ENCODE assay signal across 15 cellular contexts in genomic region chrX:103311401-103311785, GRCh38. TPM values are rescaled to one million over a fixed set of nuclear protein-coding genes. Genes with fewer than 3 reads are reported as not detected.
DNase-seq lines count a peak whose midpoint lies in the region; ATAC-seq and TF ChIP-seq lines count a peak whose summit lies in the region.
"Had no signal": no experiment of that assay in that cellular context is flagged by ENCODE, and none has a peak within 500 bp of the region (broad histone marks: within the 10 kb centered on the region; RNA-seq: fewer than 3 reads in every experiment).

No MANE protein-coding gene starts in this region.

- H3K36me3 ChIP-seq in HUES6 (ENCODE audit: control insufficient read depth, insufficient read depth, low read length) (no peaks in the 10 kb centered on the region; the same call in 1 of the 2 replicates), SJCRH30 (no peaks in the 10 kb centered on the region), iPS-15b (ENCODE audit: control insufficient read depth, insufficient read depth, low read length) (no peaks in the 10 kb centered on the region)
- H3K36me3 ChIP-seq: thoracic aorta had no signal

- peaks cover 2% of the 10 kb centered on the region for H3K4me1 Mint-ChIP-seq in progenitor cell of endocrine pancreas (ENCODE audit: low read depth)

- H3K27me3 Mint-ChIP-seq in progenitor cell of endocrine pancreas, result no peaks in the 10 kb centered on the region
- H3K27me3 Mint-ChIP-seq: activated naive CD8-positive, alpha-beta T cell treated with anti-CD3 and anti-CD28 coated beads, Interleukin-2, amount 10 ng/mL, durations not matched to agents 7 days and 5 days had no signal

- H3K27ac Mint-ChIP-seq in progenitor cell of endocrine pancreas, result no peak overlapping the region
- H3K27ac Mint-ChIP-seq: T-helper 1 cell treated with Interleukin-12 subunit alpha and Interleukin-12 subunit beta and Interleukin-4 antibody, amounts not matched to agents 30 μg/mL and 1 μg/mL, for 36 hours had no signal

- peaks cover 4% of the 10 kb centered on the region for H3K9me3 Mint-ChIP-seq in progenitor cell of endocrine pancreas (ENCODE audit: low read depth)
- H3K9me3 Mint-ChIP-seq: activated naive CD8-positive, alpha-beta T cell treated with anti-CD3 and anti-CD28 coated beads, Interleukin-2, amount 10 ng/mL, durations not matched to agents 7 days and 5 days; T-helper 1 cell treated with Interleukin-12 subunit alpha and Interleukin-12 subunit beta and Interleukin-4 antibody, amounts not matched to agents 30 μg/mL and 1 μg/mL, for 36 hours had no signal

- TF ChIP-seq CTCF in progenitor cell of endocrine pancreas (IDR thresholded peaks at IDR 0.05; ENCODE audit: unreplicated experiment), result no peak

- peaks cover 15% of the 10 kb centered on the region for H3K27me3 ChIP-seq in HUES6 (ENCODE audit: control insufficient read depth, insufficient read depth, low read length)
- H3K27me3 ChIP-seq in SJCRH30, result no peaks in the 10 kb centered on the region
- H3K27me3 ChIP-seq in iPS-15b (ENCODE audit: control insufficient read depth, insufficient read depth, low read length), result no peaks in the 10 kb centered on the region

- peaks cover 2% of the 10 kb centered on the region for H3K36me3 Mint-ChIP-seq in progenitor cell of endocrine pancreas (ENCODE audit: insufficient read depth)

- DNase-seq in SJCRH30, result peak; percentile 43 to 61
- DNase-seq in progenitor cell of endocrine pancreas (ENCODE audit: low spot score, unreplicated experiment), result no peak
- no peak for DNase-seq in NCI-H2196 (lab: John Stamatoyannopoulos, UW; ENCODE audit: unreplicated experiment)
- DNase-seq: IMR-90; NK-92 treated with Interleukin-12 subunit alpha and Interleukin-12 subunit beta, amount 100 ng/mL, for 24 hours had no signal

- H3K4me1 ChIP-seq in HUES6 (ENCODE audit: control insufficient read depth, insufficient read depth, low read length), result peaks cover 2% of the 10 kb centered on the region; the same call in 1 of the 2 replicates
- H3K4me1 ChIP-seq in SJCRH30, result peaks cover 9% of the 10 kb centered on the region; the same call in 1 of the 2 replicates
- peaks cover 5% of the 10 kb centered on the region for H3K4me1 ChIP-seq in iPS-15b (ENCODE audit: control insufficient read depth, insufficient read depth, low read length)

- no peak overlapping the region for H3K9ac ChIP-seq in HUES6 (ENCODE audit: low read length)
- H3K9ac ChIP-seq in iPS-15b (ENCODE audit: low read depth, low read length), result no peak overlapping the region
- H3K9ac ChIP-seq: GM23248 had no signal

- H3K4me3 ChIP-seq in HUES6 (ENCODE audit: low read depth, low read length) (peak overlapping the region; percentile 73), SJCRH30 (peak overlapping the region; percentile 33), iPS-15b (ENCODE audit: low read depth, low read length) (peak overlapping the region; percentile 80)

- H3K27ac ChIP-seq in HUES6 (ENCODE audit: low read depth, low read length) (no peak overlapping the region), SJCRH30 (peak overlapping the region; percentile 52)
- H3K27ac ChIP-seq: GM23248, thoracic aorta had no signal

- no peaks in the 10 kb centered on the region for H3K9me3 ChIP-seq in HUES6 (ENCODE audit: control insufficient read depth, insufficient read depth, low read depth, low read length)
- H3K9me3 ChIP-seq in SJCRH30 (replicated peaks), result no peaks in the 10 kb centered on the region
- H3K9me3 ChIP-seq in iPS-15b (ENCODE audit: control insufficient read depth, insufficient read depth, low read length), result no peaks in the 10 kb centered on the region
- H3K9me3 ChIP-seq: thoracic aorta had no signal

- ATAC-seq in GM18870 (IDR thresholded peaks at IDR 0.05; ENCODE audit: unreplicated experiment), result no peak
- ATAC-seq in GM18868 (IDR thresholded peaks at IDR 0.05; ENCODE audit: unreplicated experiment), result no peak
- ATAC-seq in HG03342 (IDR thresholded peaks at IDR 0.05; ENCODE audit: unreplicated experiment), result no peak

- H3K4me3 Mint-ChIP-seq in progenitor cell of endocrine pancreas (ENCODE audit: low read depth), result peak overlapping the region; percentile 80

RNA-seq across cellular contexts. Expression of gene BEX2, which starts 0.6 kb away (rescaled TPM):
- total RNA-seq in SJCRH30 (2014; rRNA removed; shearing (Covaris generic)), result not detected in 2 replicates
- 36.0 and 42.0 TPM in 2 replicates for total RNA-seq in progenitor cell of endocrine pancreas
- total RNA-seq: GM23248, IMR-90 had no signal

RNA-seq across cellular contexts. Expression of gene TCEAL7, which starts 18.6 kb away (rescaled TPM):
- 39.1 and 42.9 TPM in 2 replicates for total RNA-seq in SJCRH30 (2014; rRNA removed; shearing (Covaris generic))
- total RNA-seq in progenitor cell of endocrine pancreas, result 4.9 and 5.1 TPM in 2 replicates
- total RNA-seq: activated naive CD8-positive, alpha-beta T cell treated with anti-CD3 and anti-CD28 coated beads, Interleukin-2, amount 10 ng/mL, durations not matched to agents 7 days and 5 days had no signal

RNA-seq across cellular contexts. Expression of gene TCEAL5, which starts 34.8 kb away (rescaled TPM):
- not detected in 2 replicates for total RNA-seq in SJCRH30 (2014; rRNA removed; shearing (Covaris generic))
- total RNA-seq in progenitor cell of endocrine pancreas, result not detected in 2 replicates
- total RNA-seq: activated naive CD8-positive, alpha-beta T cell treated with anti-CD3 and anti-CD28 coated beads, Interleukin-2, amount 10 ng/mL, durations not matched to agents 7 days and 5 days; dermis blood vessel endothelial cell; GM23248; IMR-90 had no signal

RNA-seq across cellular contexts. Expression of gene TCEAL9, which starts 44.9 kb away (rescaled TPM):
- 154 and 183 TPM in 2 replicates for total RNA-seq in SJCRH30 (2014; rRNA removed; shearing (Covaris generic))
- total RNA-seq in progenitor cell of endocrine pancreas, result 111 and 118 TPM in 2 replicates

RNA-seq across cellular contexts. Expression of gene TCEAL8, which starts 56.4 kb away (rescaled TPM):
- total RNA-seq in SJCRH30 (2014; rRNA removed; shearing (Covaris generic)), result 99.4 and 103 TPM in 2 replicates
- 65.1 and 71.0 TPM in 2 replicates for total RNA-seq in progenitor cell of endocrine pancreas

Comparison
In these comparisons a context has a peak if more than half of its experiments do, and no peak if none do; other contexts are left out.
1. DNase-seq: peak in SJCRH30 (2 of 2); none in progenitor cell of endocrine pancreas (single experiment) and NCI-H2196 (single experiment).
2. RNA of gene BEX2, which starts 0.6 kb away (total RNA-seq): 36.0 to 42.0 TPM in progenitor cell of endocrine pancreas; not detected in SJCRH30; every median in the first group is over 10 times any median in the second.
3. Peak in every context shown above with its lines, with median percentiles within 50 percentile points of each other: H3K4me3 ChIP-seq.